In the genomic region with DNA sequence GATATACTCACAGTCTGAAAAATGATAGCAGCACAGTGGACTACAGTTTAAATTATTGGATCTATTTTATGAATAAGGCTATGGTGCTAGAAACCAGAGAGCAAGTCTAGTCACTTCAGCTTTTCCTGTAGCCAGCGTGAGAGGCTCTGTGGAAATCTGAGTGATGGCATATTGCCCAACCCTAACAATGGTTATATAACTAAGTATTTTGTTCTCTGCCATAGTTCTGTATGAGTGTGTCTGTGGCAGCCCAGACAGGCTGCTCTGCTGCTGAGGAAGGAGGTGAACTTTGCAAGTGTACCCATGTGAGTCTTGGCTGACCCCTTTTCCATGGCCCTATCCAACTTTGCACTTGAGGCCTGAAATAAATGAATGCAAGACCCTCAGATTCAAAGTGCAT, we compare ENCODE assay signal across 10 cellular contexts.
A peak's percentile ranks its signal among the peaks of the same experiment; 100 is the strongest.
DNase-seq lines count a peak whose midpoint lies in the region; ATAC-seq and TF ChIP-seq lines count a peak whose summit lies in the region.
"Had no signal": no experiment of that assay in that cellular context is flagged by ENCODE, and none has a peak within 500 bp of the region (broad histone marks: within the 10 kb centered on the region; RNA-seq: fewer than 3 reads in every experiment).

No MANE protein-coding gene starts in this region.

- in situ Hi-C loops in astrocyte of the spinal cord (cut with HindIII; ENCODE audit: low sequenced_read_pairs), result no loop called here

- DNase-seq in NCI-H2196 (lab: John Stamatoyannopoulos, UW; ENCODE audit: unreplicated experiment) (peak; percentile 6), NCI-H2196 treated with DMSO at 0.1 percent for 48 hours (lab: John Stamatoyannopoulos, UW; ENCODE audit: unreplicated experiment) (no peak), astrocyte of the spinal cord (ENCODE audit: low read depth, low spot score) (peak; percentile 49), right cardiac atrium (no peak), testis (peak; percentile 27), osteocyte (ENCODE audit: extremely low spot score, unreplicated experiment) (no peak)
- DNase-seq: KBM-7 had no signal

- no peaks in the 10 kb centered on the region for H3K9me3 Mint-ChIP-seq in osteocyte (ENCODE audit: unreplicated experiment)
- H3K9me3 Mint-ChIP-seq: activated T-helper 2 cell treated with anti-CD3 and anti-CD28 coated beads, Interferon-gamma antibody, Interleukin-2, Interleukin-4, amounts not matched to agents 10 μg/mL and 5 μg/mL and 100 μg/mL, durations not matched to agents 14 hours and 24 hours and 36 hours had no signal

- no peak for TF ChIP-seq POLR2A in testis (IDR thresholded peaks at IDR 0.05)

- H3K27me3 Mint-ChIP-seq in osteocyte (ENCODE audit: unreplicated experiment), result peaks cover 41% of the 10 kb centered on the region

- peaks cover 2% of the 10 kb centered on the region for H3K4me1 ChIP-seq in right cardiac atrium (ENCODE audit: control insufficient read depth, insufficient read depth, low read length)
- H3K4me1 ChIP-seq in testis, result no peaks in the 10 kb centered on the region

- H3K36me3 ChIP-seq in testis (ENCODE audit: low read depth, missing control alignments), result no peaks in the 10 kb centered on the region

- H3K27ac ChIP-seq in right cardiac atrium (ENCODE audit: low read length) (no peak overlapping the region), testis (no peak overlapping the region)

- no peak overlapping the region for H3K4me3 ChIP-seq in astrocyte of the spinal cord (ENCODE audit: low read depth, low read length)
- H3K4me3 ChIP-seq in right cardiac atrium (ENCODE audit: low read length), result no peak overlapping the region
- no peak overlapping the region for H3K4me3 ChIP-seq in testis

- peaks cover 17% of the 10 kb centered on the region for H3K4me1 Mint-ChIP-seq in osteocyte (ENCODE audit: unreplicated experiment)

- TF ChIP-seq CTCF in astrocyte of the spinal cord (IDR thresholded peaks at IDR 0.05; ENCODE audit: low read depth, low read length) (no peak), testis (IDR thresholded peaks at IDR 0.05) (no peak), osteocyte (IDR thresholded peaks at IDR 0.05) (no peak)

- H3K4me3 Mint-ChIP-seq in osteocyte (ENCODE audit: unreplicated experiment), result no peak overlapping the region

- H3K36me3 Mint-ChIP-seq in osteocyte (ENCODE audit: unreplicated experiment), result no peaks in the 10 kb centered on the region

- H3K9me3 ChIP-seq in right cardiac atrium (ENCODE audit: control insufficient read depth, low read length), result no peaks in the 10 kb centered on the region
- no peaks in the 10 kb centered on the region for H3K9me3 ChIP-seq in testis

- WGBS in right cardiac atrium, result 3% methylated on average over 1 of the region's 1 CpG
- WGBS in testis, 2 donors, result 16 to 33% methylated on average over 1 of the region's 1 CpG

- H3K27me3 ChIP-seq in right cardiac atrium (ENCODE audit: control insufficient read depth, insufficient read depth) (no peaks in the 10 kb centered on the region), testis (no peaks in the 10 kb centered on the region)

- no peak overlapping the region for H3K27ac Mint-ChIP-seq in osteocyte (ENCODE audit: unreplicated experiment)
- H3K27ac Mint-ChIP-seq: activated T-helper 2 cell treated with anti-CD3 and anti-CD28 coated beads, Interferon-gamma antibody, Interleukin-2, Interleukin-4, amounts not matched to agents 10 μg/mL and 5 μg/mL and 100 μg/mL, durations not matched to agents 14 hours and 24 hours and 36 hours had no signal

- ATAC-seq in right cardiac atrium (peak; percentile 71 to 91), GM19395 (IDR thresholded peaks at IDR 0.05; ENCODE audit: unreplicated experiment) (no peak), HG03378 (IDR thresholded peaks at IDR 0.05; ENCODE audit: unreplicated experiment) (no peak)

- intact Hi-C loops in right cardiac atrium (cut with DNase I) (no loop called here), testis (cut with DNase I; ENCODE audit: low total_unique reads) (no loop called here)

Comparison
In these comparisons a context has a peak if more than half of its experiments do, and no peak if none do; other contexts are left out.
1. DNase-seq: peak in NCI-H2196 (single experiment), astrocyte of the spinal cord (single experiment) and testis (single experiment); none in NCI-H2196 treated with DMSO at 0.1 percent for 48 hours (single experiment), right cardiac atrium (0 of 3) and osteocyte (single experiment).
2. ATAC-seq: peak in right cardiac atrium (2 of 2); none in GM19395 (single experiment) and HG03378 (single experiment).